Comparison of ENCODE assay signal across 13 cellular contexts in genomic region chr21:41967708-41968107, GRCh38.
"Had no signal": no experiment of that assay in that cellular context is flagged by ENCODE, and none has a peak within 500 bp of the region (broad histone marks: within the 10 kb centered on the region; RNA-seq: fewer than 3 reads in every experiment).

No MANE protein-coding gene starts in this region.

- H3K36me3 ChIP-seq: ascending aorta, heart left ventricle, left lung, sigmoid colon, suprapubic skin had no signal

- ATAC-seq: heart left ventricle had no signal

- DNase-seq: activated CD4-positive, alpha-beta T cell treated with anti-CD3 and anti-CD28 coated beads for 48 hours; activated gamma-delta T cell treated with Interleukin-2 at 50 U/mL for 16 hours; activated T-cell treated with anti-CD3 and anti-CD28 coated beads, Interleukin-2, amount 50 U/mL, for 1 hour; effector CD4-positive, alpha-beta T cell; heart left ventricle; nucleus accumbens; sigmoid colon; stimulated activated CD4-positive, alpha-beta T cell treated with anti-CD3 and anti-CD28 coated beads, Interleukin-12 subunit alpha, Interleukin-12 subunit beta, amount 100 ng/mL, for 4 hours; stimulated activated naive CD4-positive, alpha-beta T cell; T-helper 1 cell had no signal

- H3K4me3 ChIP-seq: ascending aorta, heart left ventricle, left lung, sigmoid colon, suprapubic skin had no signal

- H3K27ac ChIP-seq: ascending aorta, heart left ventricle, sigmoid colon, suprapubic skin had no signal

- H3K9me3 ChIP-seq: ascending aorta, heart left ventricle, left lung, sigmoid colon, suprapubic skin had no signal

- H3K27me3 ChIP-seq: ascending aorta, heart left ventricle, left lung, sigmoid colon, suprapubic skin had no signal

- H3K4me1 ChIP-seq: ascending aorta, heart left ventricle, left lung, sigmoid colon had no signal
